In genomic region chr15:22945071-22945470, GRCh38 we compare ENCODE assay signal across 16 cellular contexts. TPM values are rescaled to one million over a fixed set of nuclear protein-coding genes. Genes with fewer than 3 reads are reported as not detected.
DNase-seq lines count a peak whose midpoint lies in the region; ATAC-seq and TF ChIP-seq lines count a peak whose summit lies in the region.
"Had no signal": no experiment of that assay in that cellular context is flagged by ENCODE, and none has a peak within 500 bp of the region (broad histone marks: within the 10 kb centered on the region; RNA-seq: fewer than 3 reads in every experiment).

No MANE protein-coding gene starts in this region.

- H3K9ac ChIP-seq in rectal smooth muscle tissue (ENCODE audit: low read length), result no peak overlapping the region

- peaks cover 10% of the 10 kb centered on the region for H3K36me3 ChIP-seq in H7 (replicated peaks; ENCODE audit: control insufficient read depth, insufficient read depth, low read length)
- peaks cover 0 to 4% of the 10 kb centered on the region in 2 donors for H3K36me3 ChIP-seq in body of pancreas (replicated peaks in 1 of 2; ENCODE audit: insufficient read depth in 1 of 2, low read depth in 2 of 2)
- H3K36me3 ChIP-seq in rectal smooth muscle tissue (ENCODE audit: control insufficient read depth, insufficient read depth, low read length), result peaks cover 20% of the 10 kb centered on the region

- no peaks in the 10 kb centered on the region for H3K9me3 ChIP-seq in body of pancreas

- ATAC-seq in body of pancreas (no peak), GM18498 (IDR thresholded peaks at IDR 0.05; ENCODE audit: unreplicated experiment) (no peak), GM18867 (IDR thresholded peaks at IDR 0.05; ENCODE audit: unreplicated experiment) (no peak)
- ATAC-seq: GM23338, K562 had no signal

- no peak for TF ChIP-seq CTCF in body of pancreas (IDR thresholded peaks at IDR 0.05)

- TF ChIP-seq POLR2A in body of pancreas (IDR thresholded peaks at IDR 0.05), result no peak

- intact Hi-C loops in body of pancreas (cut with DNase I), result loop anchor here (10.0 kb wide), 1 partner anchor 50 kb away; no protein-coding TSS in a partner anchor

- H3K4me1 ChIP-seq in body of pancreas (peaks cover 57% of the 10 kb centered on the region), rectal smooth muscle tissue (ENCODE audit: control insufficient read depth, insufficient read depth, low read length) (peaks cover 10% of the 10 kb centered on the region)

- WGBS in body of pancreas, 2 donors, result 77 to 78% methylated on average over 3 to 10 of the region's 10 CpGs

- H3K27ac ChIP-seq in body of pancreas (peak overlapping the region; percentile 34 to 58 (median 48)), rectal smooth muscle tissue (ENCODE audit: low read depth, low read length) (peak overlapping the region; percentile 72)
- H3K27ac ChIP-seq: HL-60 had no signal

- no peaks in the 10 kb centered on the region for H3K27me3 ChIP-seq in H7 (ENCODE audit: control insufficient read depth, insufficient read depth, low read length)
- H3K27me3 ChIP-seq in body of pancreas, result no peaks in the 10 kb centered on the region
- H3K27me3 ChIP-seq in rectal smooth muscle tissue (ENCODE audit: control insufficient read depth, insufficient read depth, low read length), result no peaks in the 10 kb centered on the region

- no peak overlapping the region for H3K4me3 ChIP-seq in H7 (ENCODE audit: insufficient read depth, low read depth, low read length)
- H3K4me3 ChIP-seq in body of pancreas, result no peak overlapping the region
- H3K4me3 ChIP-seq in rectal smooth muscle tissue (ENCODE audit: low read length), result no peak overlapping the region
- H3K4me3 ChIP-seq: GM23338, K562 had no signal

- DNase-seq in NCI-H1105 treated with DMSO at 0.1 percent for 48 hours (lab: John Stamatoyannopoulos, UW) (peak; percentile 37), NCI-H1105 (lab: John Stamatoyannopoulos, UW) (no peak), H7 (peak; percentile 31), body of pancreas (no peak)
- DNase-seq in stimulated activated CD8-positive, alpha-beta memory T cell treated with anti-CD3 and anti-CD28 coated beads, Interleukin-4, amount 100 ng/mL, for 48 hours, result no peak
- DNase-seq: 8988T, C1 segment of cervical spinal cord, NCI-H1048, NCI-H1694, NCI-H2227 treated with DMSO at 0.1 percent for 48 hours had no signal

RNA-seq across cellular contexts. Expression of gene CYFIP1, which starts 35.1 kb away (rescaled TPM):
- 84.2 and 85.7 TPM in 2 replicates for total RNA-seq in H7 (2014; rRNA removed; shearing (Covaris generic))
- 10 to 100 TPM; 68.5 to 68.6 TPM for total RNA-seq in body of pancreas

Comparison
In these comparisons a context has a peak if more than half of its experiments do, and no peak if none do; other contexts are left out.
1. DNase-seq: peak in NCI-H1105 treated with DMSO at 0.1 percent for 48 hours (single experiment) and H7 (single experiment); none in NCI-H1105 (single experiment), body of pancreas (0 of 4) and stimulated activated CD8-positive, alpha-beta memory T cell treated with anti-CD3 and anti-CD28 coated beads, Interleukin-4, amount 100 ng/mL, for 48 hours (single experiment).